In genomic region chr6:53603381-53604121, GRCh38 we compare ENCODE assay signal across 16 cellular contexts. TPM values are rescaled to one million over a fixed set of nuclear protein-coding genes. Genes with fewer than 3 reads are reported as not detected.
A peak's percentile ranks its signal among the peaks of the same experiment; 100 is the strongest.
DNase-seq lines count a peak whose midpoint lies in the region; FAIRE-seq and TF ChIP-seq lines count a peak whose summit lies in the region.
"Had no signal": no experiment of that assay in that cellular context is flagged by ENCODE, and none has a peak within 500 bp of the region (broad histone marks: within the 10 kb centered on the region; RNA-seq: fewer than 3 reads in every experiment).

No MANE protein-coding gene starts in this region.

- POLR2A ChIA-PET in A673 (lab: Charles Lee; ENCODE audit: low non-redundant PET) = interaction anchor here (0.7 kb wide), 1 partner anchor 298 kb away, joined by 5 read pairs; no protein-coding TSS in a partner anchor

- no peak for TF ChIP-seq CTCF in A673 (conservative IDR thresholded peaks at IDR 0.05; ENCODE audit: low read depth, low read length)
- TF ChIP-seq CTCF in choroid plexus epithelial cell (conservative IDR thresholded peaks at IDR 0.05; ENCODE audit: low read depth, low read length) = no peak

- no peaks in the 10 kb centered on the region for H3K27me3 ChIP-seq in A673 (replicated peaks; ENCODE audit: insufficient read depth, low read depth, low read length, poor library complexity)
- H3K27me3 ChIP-seq: brain microvascular endothelial cell, neutrophil had no signal

- CTCF ChIA-PET in A673 (lab: Charles Lee) = interaction anchor here (0.7 kb wide), 2 partner anchors 20 to 355 kb away, joined by 3 to 4 read pairs; no protein-coding TSS in a partner anchor

- intact Hi-C loops in A673 (cut with micrococcal nuclease; ENCODE audit: unreplicated experiment) = no loop called here

- no TSS peak for BruUV-seq in A673 (replicated peaks; lab: Mats Ljungman, UMichigan)

- H3K4me3 ChIP-seq in A673 (ENCODE audit: low read depth, low read length, poor library complexity, severe bottlenecking) (no peak overlapping the region), choroid plexus epithelial cell (ENCODE audit: low read depth, low read length) (no peak overlapping the region)
- H3K4me3 ChIP-seq: K562 had no signal

- FAIRE-seq in GM12892 (lab: Jason Lieb, UNC) = no peak
- FAIRE-seq: G401.6, K562 had no signal

- DNase-seq in A673 (ENCODE audit: low spot score) (peak; percentile 77), NCI-H1105 (lab: John Stamatoyannopoulos, UW) (peak; percentile 25), choroid plexus epithelial cell (ENCODE audit: low read depth) (peak; percentile 86), mucosa of gallbladder (ENCODE audit: low spot score) (peak; percentile 32), D341Med (ENCODE audit: low spot score) (no peak), SIG-M5 (lab: John Stamatoyannopoulos, UW) (no peak), NCI-H510A treated with DMSO at 0.1 percent for 48 hours (lab: John Stamatoyannopoulos, UW) (no peak), GM12892 (ENCODE audit: insufficient read length) (no peak)
- DNase-seq: activated T-cell treated with anti-CD3 and anti-CD28 coated beads for 4 hours; brain microvascular endothelial cell; SHP77; stimulated activated CD4-positive, alpha-beta T cell treated with anti-CD3 and anti-CD28 coated beads, Interleukin-4, amount 100 ng/mL, for 4 hours; WERI-Rb-1 had no signal

- no peaks in the 10 kb centered on the region for H3K36me3 ChIP-seq in A673 (ENCODE audit: insufficient read depth, low read length, poor library complexity, severe bottlenecking)
- H3K36me3 ChIP-seq: brain microvascular endothelial cell, neutrophil, WERI-Rb-1 had no signal

- TF ChIP-seq POLR2A in GM12892 (IDR thresholded peaks at IDR 0.05; ENCODE audit: low read depth, low read length) = no peak

- H3K27ac ChIP-seq in A673 (ENCODE audit: low read depth, low read length, poor library complexity, severe bottlenecking) = no peak overlapping the region
- H3K27ac ChIP-seq: brain microvascular endothelial cell, neutrophil, WERI-Rb-1 had no signal

- peaks cover 16% of the 10 kb centered on the region for H3K4me1 ChIP-seq in A673 (ENCODE audit: insufficient read depth, low read length, poor library complexity, severe bottlenecking)

- H3K9me3 ChIP-seq in A673 (ENCODE audit: low read depth, low read length, poor library complexity, severe bottlenecking) = no peaks in the 10 kb centered on the region
- H3K9me3 ChIP-seq: neutrophil had no signal

RNA-seq across cellular contexts. Expression of gene GCLC, which starts 58.6 kb away (rescaled TPM):
- total RNA-seq in A673 (2021) (33.2 and 33.5 TPM in 2 replicates), mucosa of gallbladder (63.9 TPM)
- polyA plus RNA-seq in GM12892 (2012; ENCODE audit: missing spikeins) = 5.8 TPM

Comparison
In these comparisons a context has a peak if more than half of its experiments do, and no peak if none do; other contexts are left out.
1. DNase-seq: peak in A673 (single experiment), NCI-H1105 (single experiment), choroid plexus epithelial cell (single experiment) and mucosa of gallbladder (single experiment); none in D341Med (single experiment), SIG-M5 (single experiment), NCI-H510A treated with DMSO at 0.1 percent for 48 hours (single experiment) and GM12892 (single experiment).